ENCODE assay signal across 1 cellular context in genomic region chr5:173331287-173331686, GRCh38.
TF ChIP-seq lines count a peak whose summit lies in the region.

No MANE protein-coding gene starts in this region.

TF ChIP-seq in HepG2, 621 proteins besides CTCF, POLR2A, EP300 and RAD21 (continued from another document):
- no peak for TF ChIP-seq E2F5 (CRISPR knock-in tag; conservative IDR thresholded peaks at IDR 0.05)
